Comparison of ENCODE assay signal across 11 cellular contexts in genomic region chr20:53032021-53033001, GRCh38.
DNase-seq lines count a peak whose midpoint lies in the region; ATAC-seq, FAIRE-seq and TF ChIP-seq lines count a peak whose summit lies in the region.
"Had no signal": no experiment of that assay in that cellular context is flagged by ENCODE, and none has a peak within 500 bp of the region (broad histone marks: within the 10 kb centered on the region; RNA-seq: fewer than 3 reads in every experiment).

No MANE protein-coding gene starts in this region.

- peaks cover 6 to 24% (median 23%) of the 10 kb centered on the region in 5 donors for H3K4me1 ChIP-seq in subcutaneous abdominal adipose tissue (ENCODE audit: control insufficient read depth in 5 of 5, insufficient read depth in 5 of 5, low read length in 5 of 5)

- H3K27ac ChIP-seq in subcutaneous abdominal adipose tissue (ENCODE audit: low read depth, low read length): peak overlapping the region; percentile 71
- H3K27ac ChIP-seq in coronary artery: peak overlapping the region in 1 of 2 donors; percentile 48

- H3K9me3 ChIP-seq in subcutaneous abdominal adipose tissue (ENCODE audit: control insufficient read depth in 5 of 5, low read length in 5 of 5): no peaks in the 10 kb centered on the region

- DNase-seq in M059J (ENCODE audit: low read depth) (peak; percentile 95), bronchial epithelial cell (ENCODE audit: low read depth) (peak; percentile 85), kidney tubule cell (ENCODE audit: low spot score) (peak; percentile 63), coronary artery (ENCODE audit: low spot score) (no peak), NOMO-1 treated with dmso at 0.1 percent for 144 hours (lab: John Stamatoyannopoulos, UW; ENCODE audit: unreplicated experiment) (no peak)
- DNase-seq: activated CD8-positive, alpha-beta T cell treated with anti-CD3 and anti-CD28 coated beads, Interleukin-2, amount 10 ng/mL, durations not matched to agents 7 days and 5 days; DMS 273 treated with DMSO at 0.1 percent for 48 hours; NCI-H187 had no signal

- H3K27me3 ChIP-seq in bronchial epithelial cell (ENCODE audit: control insufficient read depth, insufficient read depth, low read length) (no peaks in the 10 kb centered on the region), subcutaneous abdominal adipose tissue (ENCODE audit: control insufficient read depth in 5 of 5, insufficient read depth in 4 of 5, low read length in 5 of 5) (peaks cover 0 to 4% (median 0%) of the 10 kb centered on the region in 5 donors)

- FAIRE-seq in bronchial epithelial cell (lab: Jason Lieb, UNC): no peak
- FAIRE-seq: GM12892 had no signal

- no peak for ATAC-seq in HG03139 (IDR thresholded peaks at IDR 0.05; ENCODE audit: unreplicated experiment)
- ATAC-seq: activated CD8-positive, alpha-beta T cell treated with anti-CD3 and anti-CD28 coated beads, Interleukin-2, amount 10 ng/mL, durations not matched to agents 7 days and 5 days had no signal

- no peak for TF ChIP-seq CTCF in bronchial epithelial cell (IDR thresholded peaks at IDR 0.05; ENCODE audit: insufficient read depth, low read length, severe bottlenecking)
- no peak for TF ChIP-seq CTCF in coronary artery (IDR thresholded peaks at IDR 0.05)

- H3K36me3 ChIP-seq in bronchial epithelial cell (ENCODE audit: control insufficient read depth, insufficient read depth, low read length) (no peaks in the 10 kb centered on the region), subcutaneous abdominal adipose tissue (ENCODE audit: control insufficient read depth in 5 of 5, insufficient read depth in 5 of 5, low read length in 5 of 5) (no peaks in the 10 kb centered on the region)

- peak overlapping the region in 2 of 5 donors; percentile 13 to 85 for H3K9ac ChIP-seq in subcutaneous abdominal adipose tissue (ENCODE audit: low read length in 5 of 5)

- H3K4me3 ChIP-seq in bronchial epithelial cell (ENCODE audit: low read depth, low read length) (no peak overlapping the region), subcutaneous abdominal adipose tissue (ENCODE audit: low read depth in 1 of 5, low read length in 5 of 5) (no peak overlapping the region), coronary artery (no peak overlapping the region)

Comparison
In these comparisons a context has a peak if more than half of its experiments do, and no peak if none do; other contexts are left out.
1. DNase-seq: peak in M059J (single experiment), bronchial epithelial cell (single experiment) and kidney tubule cell (single experiment); none in coronary artery (single experiment) and NOMO-1 treated with dmso at 0.1 percent for 144 hours (single experiment).